In genomic region chr10:132129431-132129830, GRCh38 we compare ENCODE assay signal across 22 cellular contexts. TPM values are rescaled to one million over a fixed set of nuclear protein-coding genes. Genes with fewer than 3 reads are reported as not detected.
DNase-seq lines count a peak whose midpoint lies in the region; ATAC-seq and TF ChIP-seq lines count a peak whose summit lies in the region.
"Had no signal": no experiment of that assay in that cellular context is flagged by ENCODE, and none has a peak within 500 bp of the region (broad histone marks: within the 10 kb centered on the region; RNA-seq: fewer than 3 reads in every experiment).

No MANE protein-coding gene starts in this region.

- ATAC-seq in lower lobe of right lung, result no peak
- ATAC-seq: left lobe of liver had no signal

- no peak overlapping the region for H3K27ac Mint-ChIP-seq in nephron progenitor cell
- no peak overlapping the region for H3K27ac Mint-ChIP-seq in osteocyte (ENCODE audit: unreplicated experiment)
- H3K27ac Mint-ChIP-seq: T-helper 1 cell treated with Interleukin-12 subunit alpha and Interleukin-12 subunit beta and Interleukin-4 antibody, amounts not matched to agents 30 μg/mL and 1 μg/mL, for 36 hours; type B pancreatic cell had no signal

- H3K36me3 Mint-ChIP-seq in nephron progenitor cell (ENCODE audit: low read depth) (no peaks in the 10 kb centered on the region), osteocyte (ENCODE audit: unreplicated experiment) (peaks cover 4% of the 10 kb centered on the region)
- H3K36me3 Mint-ChIP-seq: type B pancreatic cell had no signal

- no peak for TF ChIP-seq CTCF in lower lobe of right lung (IDR thresholded peaks at IDR 0.05)
- no peak for TF ChIP-seq CTCF in nephron progenitor cell (IDR thresholded peaks at IDR 0.05)
- no peak for TF ChIP-seq CTCF in osteocyte (IDR thresholded peaks at IDR 0.05)

- H3K36me3 ChIP-seq in adipocyte (ENCODE audit: control insufficient read depth, insufficient read depth, low read length, severe bottlenecking) (no peaks in the 10 kb centered on the region), lower lobe of right lung (no peaks in the 10 kb centered on the region)

- DNase-seq in AG20443 (ENCODE audit: low spot score), result peak; percentile 47
- peak; percentile 95 for DNase-seq in ELF-1 (ENCODE audit: low read depth, low spot score)
- DNase-seq in adipocyte (ENCODE audit: low read depth), result peak; percentile 50
- peak; percentile 34 for DNase-seq in lower lobe of right lung
- DNase-seq in nephron progenitor cell, result no peak
- DNase-seq in SIG-M5 treated with dmso at 0.1 percent for 504 hours (lab: John Stamatoyannopoulos, UW; ENCODE audit: unreplicated experiment), result no peak
- DNase-seq in NCI-H187 (lab: John Stamatoyannopoulos, UW), result no peak
- no peak for DNase-seq in osteocyte (ENCODE audit: extremely low spot score, unreplicated experiment)
- DNase-seq: activated CD4-positive, alpha-beta T cell treated with anti-CD3 and anti-CD28 coated beads, Interleukin-2, amount 50 U/mL, for 48 hours; anterior cingulate cortex; COR-L47; DMS79 treated with DMSO at 0.1 percent for 48 hours; erythroblast; NCI-H1105 treated with DMSO at 0.1 percent for 48 hours; NCI-H2171 treated with DMSO at 0.1 percent for 48 hours; NCI-H748 treated with DMSO at 0.1 percent for 48 hours; SHP77 treated with DMSO at 0.1 percent for 48 hours had no signal

- peaks cover 13% of the 10 kb centered on the region for H3K9me3 Mint-ChIP-seq in nephron progenitor cell
- H3K9me3 Mint-ChIP-seq in osteocyte (ENCODE audit: unreplicated experiment), result peaks cover 4% of the 10 kb centered on the region
- H3K9me3 Mint-ChIP-seq: central memory CD8-positive, alpha-beta T cell; T-helper 1 cell treated with Interleukin-12 subunit alpha and Interleukin-12 subunit beta and Interleukin-4 antibody, amounts not matched to agents 30 μg/mL and 1 μg/mL, for 36 hours; type B pancreatic cell had no signal

- no peak overlapping the region for H3K4me3 Mint-ChIP-seq in nephron progenitor cell
- no peak overlapping the region for H3K4me3 Mint-ChIP-seq in osteocyte (ENCODE audit: unreplicated experiment)
- H3K4me3 Mint-ChIP-seq: central memory CD8-positive, alpha-beta T cell; T-helper 1 cell treated with Interleukin-12 subunit alpha and Interleukin-12 subunit beta and Interleukin-4 antibody, amounts not matched to agents 30 μg/mL and 1 μg/mL, for 36 hours; type B pancreatic cell had no signal

- no peak overlapping the region for H3K9ac ChIP-seq in adipocyte (ENCODE audit: low read length)

- H3K9me3 ChIP-seq in adipocyte (ENCODE audit: control insufficient read depth, low read length) (peaks cover 6% of the 10 kb centered on the region), lower lobe of right lung (no peaks in the 10 kb centered on the region)

- intact Hi-C loops in lower lobe of right lung (cut with DNase I), result no loop called here

- H3K27me3 ChIP-seq in adipocyte (replicated peaks; ENCODE audit: control insufficient read depth, insufficient read depth, low read length) (peaks cover 21% of the 10 kb centered on the region), lower lobe of right lung (ENCODE audit: low read depth) (peaks cover 27% of the 10 kb centered on the region)

- H3K27me3 Mint-ChIP-seq in nephron progenitor cell (ENCODE audit: low read depth, poor library complexity), result peaks cover 19% of the 10 kb centered on the region
- peaks cover 24% of the 10 kb centered on the region for H3K27me3 Mint-ChIP-seq in osteocyte (ENCODE audit: unreplicated experiment)

- H3K4me3 ChIP-seq in adipocyte (ENCODE audit: low read length) (no peak overlapping the region), lower lobe of right lung (no peak overlapping the region)

- H3K4me1 ChIP-seq in adipocyte (ENCODE audit: control insufficient read depth, insufficient read depth, low read length) (no peaks in the 10 kb centered on the region), lower lobe of right lung (no peaks in the 10 kb centered on the region)

- H3K4me1 Mint-ChIP-seq in nephron progenitor cell, result peaks cover 12% of the 10 kb centered on the region
- peaks cover 6% of the 10 kb centered on the region for H3K4me1 Mint-ChIP-seq in osteocyte (ENCODE audit: unreplicated experiment)
- H3K4me1 Mint-ChIP-seq: central memory CD8-positive, alpha-beta T cell had no signal

- H3K27ac ChIP-seq in lower lobe of right lung, result no peak overlapping the region

RNA-seq across cellular contexts. Expression of gene DPYSL4, which starts 57.3 kb away (rescaled TPM):
- total RNA-seq in lower lobe of right lung, result 2.1 TPM
- total RNA-seq in osteocyte, result 33.8 and 34.7 TPM in 2 replicates
- total RNA-seq: OCI-LY7 had no signal

Comparison
In these comparisons a context has a peak if more than half of its experiments do, and no peak if none do; other contexts are left out.
1. DNase-seq: peak in AG20443 (single experiment), ELF-1 (single experiment), adipocyte (single experiment) and lower lobe of right lung (single experiment); none in nephron progenitor cell (single experiment), SIG-M5 treated with dmso at 0.1 percent for 504 hours (single experiment), NCI-H187 (0 of 2) and osteocyte (single experiment).
2. RNA of gene DPYSL4, which starts 57.3 kb away (total RNA-seq): 33.8 to 34.7 TPM in osteocyte; 2.1 TPM in lower lobe of right lung (single experiment); every median in the first group is over 10 times any median in the second.